36 cellular contexts compared by ENCODE assay signal in genomic region chr4:149791836-149792235, GRCh38. TPM values are rescaled to one million over a fixed set of nuclear protein-coding genes. Genes with fewer than 3 reads are reported as not detected.
"Had no signal": no experiment of that assay in that cellular context is flagged by ENCODE, and none has a peak within 500 bp of the region (broad histone marks: within the 10 kb centered on the region; RNA-seq: fewer than 3 reads in every experiment).

No MANE protein-coding gene starts in this region.

- ATAC-seq: activated CD4-positive, alpha-beta T cell treated with anti-CD3 and anti-CD28 coated beads for 36 hours; activated CD4-positive, CD25-positive, alpha-beta regulatory T cell treated with anti-CD3 and anti-CD28 coated beads, Interleukin-2, amount 50 U/mL, for 24 hours; activated naive CD4-positive, alpha-beta T cell treated with anti-CD3 and anti-CD28 coated beads, Interleukin-2, amount 50 U/mL, for 72 hours; activated T-cell treated with anti-CD3 and anti-CD28 coated beads, Interleukin-2, amount 50 U/mL, for 4 hours; activated T-cell treated with anti-CD3 and anti-CD28 coated beads, Interleukin-2, amount 50 U/mL, for 72 hours; activated T-helper 17 cell treated with anti-CD3 and anti-CD28 coated beads, Interleukin-2, amount 50 U/mL, for 72 hours; WTC11 had no signal

- H3K36me3 ChIP-seq: ascending aorta, cardiac muscle cell had no signal

- H3K9me3 ChIP-seq: ascending aorta had no signal

- DNase-seq: activated CD4-positive, alpha-beta memory T cell treated with anti-CD3 and anti-CD28 coated beads, Interleukin-2, amount 10 ng/mL, durations not matched to agents 7 days and 5 days; activated CD4-positive, alpha-beta T cell treated with anti-CD3 and anti-CD28 coated beads for 1 hour; activated CD4-positive, alpha-beta T cell treated with anti-CD3 and anti-CD28 coated beads for 36 hours; activated CD4-positive, alpha-beta T cell treated with anti-CD3 and anti-CD28 coated beads for 48 hours; activated CD4-positive, alpha-beta T cell treated with anti-CD3 and anti-CD28 coated beads, Interleukin-2, amount 10 ng/mL, durations not matched to agents 7 days and 5 days; activated CD4-positive, alpha-beta T cell treated with anti-CD3 and anti-CD28 coated beads, Interleukin-2, amount 50 U/mL, for 48 hours; activated CD4-positive, CD25-positive, alpha-beta regulatory T cell; activated CD8-positive, alpha-beta memory T cell treated with anti-CD3 and anti-CD28 coated beads, Interleukin-2, amount 50 U/mL, for 4 hours; activated effector memory CD4-positive, alpha-beta T cell treated with anti-CD3 and anti-CD28 coated beads, Interleukin-2, amount 50 U/mL, for 16 hours; activated gamma-delta T cell treated with Interleukin-2 at 50 U/mL for 16 hours; activated naive CD4-positive, alpha-beta T cell; activated naive CD4-positive, alpha-beta T cell treated with anti-CD3 and anti-CD28 coated beads for 36 hours; activated naive CD4-positive, alpha-beta T cell treated with anti-CD3 and anti-CD28 coated beads, Interleukin-2, amount 50 U/mL, for 16 hours; activated naive CD8-positive, alpha-beta T cell treated with anti-CD3 and anti-CD28 coated beads for 36 hours; activated T-cell treated with anti-CD3 and anti-CD28 coated beads for 4 hours; activated T-cell treated with anti-CD3 and anti-CD28 coated beads, Interleukin-2, amount 50 U/mL, for 1 hour; activated T-cell treated with anti-CD3 and anti-CD28 coated beads, Interleukin-2, amount 50 U/mL, for 4 hours; activated T-cell treated with anti-CD3 and anti-CD28 coated beads, Interleukin-2, amount 50 U/mL, for 72 hours; amygdala; anterior cingulate cortex; caudate nucleus; cerebellar nuclear complex; T-helper 1 cell; T-helper 2 cell; T-helper 9 cell had no signal

- H3K27me3 ChIP-seq: ascending aorta, cardiac muscle cell had no signal

- H3K4me1 ChIP-seq: ascending aorta had no signal

- H3K4me3 ChIP-seq: ascending aorta, cardiac muscle cell had no signal

- H3K27ac ChIP-seq: ascending aorta, cardiac muscle cell, VCaP had no signal

RNA-seq across cellular contexts. Expression of gene IQCM, which starts 23.8 kb away (rescaled TPM):
- total RNA-seq: activated CD4-positive, alpha-beta memory T cell treated with anti-CD3 and anti-CD28 coated beads, Interleukin-2, amount 10 ng/mL, durations not matched to agents 7 days and 5 days; activated CD4-positive, alpha-beta T cell treated with anti-CD3 and anti-CD28 coated beads for 36 hours; activated CD4-positive, alpha-beta T cell treated with anti-CD3 and anti-CD28 coated beads, Interleukin-2, amount 10 ng/mL, durations not matched to agents 7 days and 5 days; activated CD8-positive, alpha-beta memory T cell treated with anti-CD3 and anti-CD28 coated beads for 36 hours; activated naive CD4-positive, alpha-beta T cell treated with anti-CD3 and anti-CD28 coated beads for 36 hours; activated naive CD4-positive, alpha-beta T cell treated with anti-CD3 and anti-CD28 coated beads, Interleukin-2, amount 50 U/mL, for 72 hours; activated naive CD8-positive, alpha-beta T cell treated with anti-CD3 and anti-CD28 coated beads for 36 hours; activated T-cell treated with anti-CD3 and anti-CD28 coated beads, Interleukin-2, amount 50 U/mL, for 4 hours; activated T-cell treated with anti-CD3 and anti-CD28 coated beads, Interleukin-2, amount 50 U/mL, for 72 hours; activated T-helper 1 cell treated with anti-CD3 and anti-CD28 coated beads, Interleukin-12 subunit alpha, Interleukin-12 subunit beta, Interleukin-2, Interleukin-4 antibody, amounts not matched to agents 30 ng/mL and 10 ng/mL and 1 ng/mL, durations not matched to agents 14 hours and 24 hours and 36 hours; activated T-helper 17 cell treated with anti-CD3 and anti-CD28 coated beads, Interleukin-2, amount 50 U/mL, for 72 hours; ascending aorta; bronchial epithelial cell; cardiac muscle cell had no signal
- polyA plus RNA-seq: adipose tissue, cardiac muscle cell had no signal
